In genomic region chr2:26324479-26324878, GRCh38 we compare ENCODE assay signal across 2 cellular contexts. TPM values are rescaled to one million over a fixed set of nuclear protein-coding genes. Genes with fewer than 3 reads are reported as not detected.
"Had no signal": no experiment of that assay in that cellular context is flagged by ENCODE, and none has a peak within 500 bp of the region (broad histone marks: within the 10 kb centered on the region; RNA-seq: fewer than 3 reads in every experiment).

No MANE protein-coding gene starts in this region.

RNA-seq across cellular contexts. Expression of gene ADGRF3, which starts 22.1 kb away (rescaled TPM):
- total RNA-seq: left ventricle myocardium inferior, left ventricle myocardium superior had no signal
